ENCODE assay signal across 17 cellular contexts in genomic region chr13:102852556-102852955, GRCh38. TPM values are rescaled to one million over a fixed set of nuclear protein-coding genes. Genes with fewer than 3 reads are reported as not detected.
DNase-seq lines count a peak whose midpoint lies in the region; ATAC-seq and TF ChIP-seq lines count a peak whose summit lies in the region.
"Had no signal": no experiment of that assay in that cellular context is flagged by ENCODE, and none has a peak within 500 bp of the region (broad histone marks: within the 10 kb centered on the region; RNA-seq: fewer than 3 reads in every experiment).

No MANE protein-coding gene starts in this region.

- H3K36me3 Mint-ChIP-seq in activated naive CD8-positive, alpha-beta T cell treated with anti-CD3 and anti-CD28 coated beads, Interleukin-2, amount 50 U/mL, for 24 hours (ENCODE audit: low read depth) = peaks cover 28% of the 10 kb centered on the region
- H3K36me3 Mint-ChIP-seq in activated naive CD8-positive, alpha-beta T cell treated with anti-CD3 and anti-CD28 coated beads for 36 hours = peaks cover 26% of the 10 kb centered on the region
- peaks cover 14% of the 10 kb centered on the region for H3K36me3 Mint-ChIP-seq in T-helper 17 cell (ENCODE audit: low read depth)

- H3K27ac Mint-ChIP-seq in activated naive CD8-positive, alpha-beta T cell treated with anti-CD3 and anti-CD28 coated beads, Interleukin-2, amount 50 U/mL, for 24 hours = peak overlapping the region; percentile 50
- no peak overlapping the region for H3K27ac Mint-ChIP-seq in activated naive CD8-positive, alpha-beta T cell treated with anti-CD3 and anti-CD28 coated beads for 36 hours
- H3K27ac Mint-ChIP-seq in T-helper 17 cell = peak overlapping the region; percentile 95
- H3K27ac Mint-ChIP-seq: B cell had no signal

- H3K4me2 ChIP-seq in trophoblast cell (ENCODE audit: low read length) = no peak overlapping the region

- no peaks in the 10 kb centered on the region for H3K4me1 ChIP-seq in trophoblast cell (ENCODE audit: control insufficient read depth in 1 of 2, insufficient read depth in 2 of 2, low read length in 2 of 2)

- H3K4ac ChIP-seq in trophoblast cell (ENCODE audit: low read depth, low read length) = no peak overlapping the region

- no peak overlapping the region for H3K4me3 Mint-ChIP-seq in activated naive CD8-positive, alpha-beta T cell treated with anti-CD3 and anti-CD28 coated beads, Interleukin-2, amount 50 U/mL, for 24 hours
- H3K4me3 Mint-ChIP-seq in activated naive CD8-positive, alpha-beta T cell treated with anti-CD3 and anti-CD28 coated beads for 36 hours = no peak overlapping the region
- H3K4me3 Mint-ChIP-seq in T-helper 17 cell = peak overlapping the region; percentile 36
- H3K4me3 Mint-ChIP-seq: B cell had no signal

- no peak for DNase-seq in activated naive CD8-positive, alpha-beta T cell treated with anti-CD3 and anti-CD28 coated beads, Interleukin-2, amount 50 U/mL, for 24 hours
- no peak for DNase-seq in activated naive CD8-positive, alpha-beta T cell treated with anti-CD3 and anti-CD28 coated beads for 36 hours
- DNase-seq in T-helper 17 cell (no peak), fibroblast of pulmonary artery (ENCODE audit: low read depth) (peak; percentile 68), HK-2 (ENCODE audit: unreplicated experiment) (no peak), trophoblast cell (no peak), omental fat pad (ENCODE audit: low spot score) (no peak)
- DNase-seq: ACHN, IMR-90, Kasumi-1, NCI-H1417, NCI-H1930, NCI-H2171, NCI-H446 treated with DMSO at 0.1 percent for 48 hours, NCI-H748 treated with DMSO at 0.1 percent for 48 hours, PC-3 had no signal

- H3K4me3 ChIP-seq in fibroblast of pulmonary artery (replicated peaks; ENCODE audit: low read depth, low read length) (no peak overlapping the region), trophoblast cell (ENCODE audit: low read depth, low read length) (no peak overlapping the region)

- no peaks in the 10 kb centered on the region for H3K9me3 Mint-ChIP-seq in activated naive CD8-positive, alpha-beta T cell treated with anti-CD3 and anti-CD28 coated beads, Interleukin-2, amount 50 U/mL, for 24 hours
- H3K9me3 Mint-ChIP-seq in activated naive CD8-positive, alpha-beta T cell treated with anti-CD3 and anti-CD28 coated beads for 36 hours = no peaks in the 10 kb centered on the region

- H2BK12ac ChIP-seq in trophoblast cell (ENCODE audit: low read length) = no peak overlapping the region

- no peak overlapping the region for H4K8ac ChIP-seq in trophoblast cell (ENCODE audit: low read depth, low read length)

- no peak overlapping the region for H3K9ac ChIP-seq in trophoblast cell (ENCODE audit: low read length)

- H4K91ac ChIP-seq in trophoblast cell (ENCODE audit: low read depth, low read length) = no peak overlapping the region

- no peaks in the 10 kb centered on the region for H3K79me1 ChIP-seq in trophoblast cell (ENCODE audit: low read length)

- no peak overlapping the region for H3K14ac ChIP-seq in trophoblast cell (ENCODE audit: low read length)

- H3K79me2 ChIP-seq in trophoblast cell (ENCODE audit: control insufficient read depth, insufficient read depth, low read length, poor library complexity) = no peaks in the 10 kb centered on the region

- no peaks in the 10 kb centered on the region for H3K27me3 ChIP-seq in trophoblast cell (ENCODE audit: insufficient read depth, low read length)

- H3K9me3 ChIP-seq in T-helper 17 cell (ENCODE audit: control insufficient read depth, low read length, poor library complexity, severe bottlenecking) (no peaks in the 10 kb centered on the region), trophoblast cell (ENCODE audit: insufficient read depth, low read depth, low read length) (no peaks in the 10 kb centered on the region)

- no peak for TF ChIP-seq CTCF in fibroblast of pulmonary artery (IDR thresholded peaks at IDR 0.05; ENCODE audit: low read length, missing control alignments)
- TF ChIP-seq CTCF in omental fat pad (IDR thresholded peaks at IDR 0.05) = no peak

- no peak overlapping the region for H3K23ac ChIP-seq in trophoblast cell (ENCODE audit: low read length)

- no CpG with 5 or more reads among the region's 3 CpGs for WGBS in trophoblast cell (ENCODE audit: extremely low coverage, insufficient coverage, insufficient read length)

- H3K27me3 Mint-ChIP-seq in activated naive CD8-positive, alpha-beta T cell treated with anti-CD3 and anti-CD28 coated beads, Interleukin-2, amount 50 U/mL, for 24 hours = no peaks in the 10 kb centered on the region
- no peaks in the 10 kb centered on the region for H3K27me3 Mint-ChIP-seq in activated naive CD8-positive, alpha-beta T cell treated with anti-CD3 and anti-CD28 coated beads for 36 hours
- no peaks in the 10 kb centered on the region for H3K27me3 Mint-ChIP-seq in T-helper 17 cell
- H3K27me3 Mint-ChIP-seq: B cell had no signal

- H3K4me1 Mint-ChIP-seq in activated naive CD8-positive, alpha-beta T cell treated with anti-CD3 and anti-CD28 coated beads, Interleukin-2, amount 50 U/mL, for 24 hours = peaks cover 45% of the 10 kb centered on the region
- H3K4me1 Mint-ChIP-seq in activated naive CD8-positive, alpha-beta T cell treated with anti-CD3 and anti-CD28 coated beads for 36 hours = peaks cover 53% of the 10 kb centered on the region
- peaks cover 45% of the 10 kb centered on the region for H3K4me1 Mint-ChIP-seq in T-helper 17 cell

- H3K18ac ChIP-seq in trophoblast cell (ENCODE audit: low read length) = no peak overlapping the region

- H4K12ac ChIP-seq in trophoblast cell (ENCODE audit: low read depth, low read length) = no peak overlapping the region

- H2AK5ac ChIP-seq in trophoblast cell (ENCODE audit: low read length) = no peak overlapping the region

- H3K36me3 ChIP-seq in trophoblast cell (ENCODE audit: control insufficient read depth in 1 of 2, insufficient read depth in 2 of 2, low read length in 2 of 2) = peaks cover 8 to 11% of the 10 kb centered on the region in 2 experiments

- H2BK120ac ChIP-seq in trophoblast cell (ENCODE audit: insufficient read depth, low read length, poor library complexity) = no peak overlapping the region

- no peak for ATAC-seq in activated naive CD8-positive, alpha-beta T cell treated with anti-CD3 and anti-CD28 coated beads, Interleukin-2, amount 50 U/mL, for 24 hours
- ATAC-seq in T-helper 17 cell = no peak
- no peak for ATAC-seq in omental fat pad (ENCODE audit: low FRiP score)
- ATAC-seq: PC-3 had no signal

- H3K27ac ChIP-seq in trophoblast cell (ENCODE audit: low read depth, low read length) = no peak overlapping the region

- H2AFZ ChIP-seq in trophoblast cell (ENCODE audit: insufficient read depth, low read length, poor library complexity) = no peak overlapping the region

- no peak overlapping the region for H2BK5ac ChIP-seq in trophoblast cell (ENCODE audit: low read depth, low read length, poor library complexity)

RNA-seq across cellular contexts. Expression of gene ERCC5, which starts 6.7 kb away (rescaled TPM):
- total RNA-seq in activated naive CD8-positive, alpha-beta T cell treated with anti-CD3 and anti-CD28 coated beads for 36 hours = 10 to 100 TPM; 67.4 to 67.5 TPM
- total RNA-seq in T-helper 17 cell (10 to 100 TPM; 76.3 to 87.3 TPM), omental fat pad (10 to 100 TPM; 42.5 to 81.8 (median 68.3) TPM)
- 28.3 and 28.4 TPM in 2 replicates for polyA plus RNA-seq in trophoblast cell (2013)

RNA-seq across cellular contexts. Expression of gene BIVM, which starts 53.6 kb away (rescaled TPM):
- 10 to 100 TPM; 12.9 to 13.5 TPM for total RNA-seq in activated naive CD8-positive, alpha-beta T cell treated with anti-CD3 and anti-CD28 coated beads for 36 hours
- total RNA-seq in T-helper 17 cell = 10 to 100 TPM in 1 of 2 donors, 1 to 10 TPM in 1; 9.9 to 10.7 TPM
- 9.5 and 9.7 TPM in 2 replicates for polyA plus RNA-seq in trophoblast cell (2013)
- 10 to 100 TPM; 12.6 to 21.4 (median 16.1) TPM for total RNA-seq in omental fat pad

RNA-seq across cellular contexts. Expression of gene POGLUT2, which starts 53.8 kb away (rescaled TPM):
- total RNA-seq in activated naive CD8-positive, alpha-beta T cell treated with anti-CD3 and anti-CD28 coated beads for 36 hours = 1 to 10 TPM; 7.2 to 8.1 TPM
- total RNA-seq in T-helper 17 cell = under 1 TPM; 0.22 to 0.37 TPM
- polyA plus RNA-seq in trophoblast cell (2013) = 19.4 and 19.6 TPM in 2 replicates
- 1 to 10 TPM; 4.2 to 6.0 (median 4.8) TPM for total RNA-seq in omental fat pad
- total RNA-seq: B cell had no signal
